ENCODE assay signal across 9 cellular contexts in genomic region chr4:15809058-15809457, GRCh38. TPM values are rescaled to one million over a fixed set of nuclear protein-coding genes. Genes with fewer than 3 reads are reported as not detected.
DNase-seq lines count a peak whose midpoint lies in the region; ATAC-seq and TF ChIP-seq lines count a peak whose summit lies in the region.
"Had no signal": no experiment of that assay in that cellular context is flagged by ENCODE, and none has a peak within 500 bp of the region (broad histone marks: within the 10 kb centered on the region; RNA-seq: fewer than 3 reads in every experiment).

No MANE protein-coding gene starts in this region.

- H3K4me3 ChIP-seq in PC-9: no peak overlapping the region
- peak overlapping the region in 2 of 3 donors; percentile 1 to 33 for H3K4me3 ChIP-seq in skeletal muscle tissue (ENCODE audit: low read length in 3 of 3)

- peak overlapping the region; percentile 18 for H3K27ac Mint-ChIP-seq in activated CD4-positive, alpha-beta T cell treated with anti-CD3 and anti-CD28 coated beads for 36 hours

- no peak overlapping the region for H3K27ac ChIP-seq in PC-9
- H3K27ac ChIP-seq in skeletal muscle tissue (ENCODE audit: low read depth, low read length): peak overlapping the region; percentile 4

- H3K27me3 ChIP-seq in PC-9 (ENCODE audit: insufficient read depth, low read depth) (no peaks in the 10 kb centered on the region), skeletal muscle tissue (ENCODE audit: control insufficient read depth in 3 of 3, insufficient read depth in 3 of 3, low read length in 3 of 3) (no peaks in the 10 kb centered on the region)

- H3K9me3 Mint-ChIP-seq in activated CD4-positive, alpha-beta T cell treated with anti-CD3 and anti-CD28 coated beads for 36 hours (ENCODE audit: low read depth): no peaks in the 10 kb centered on the region

- H3K4me2 ChIP-seq in PC-9: no peak overlapping the region

- no peaks in the 10 kb centered on the region for H3K9me2 ChIP-seq in PC-9 (ENCODE audit: insufficient read depth)

- no peaks in the 10 kb centered on the region for H3K27me3 Mint-ChIP-seq in activated CD4-positive, alpha-beta T cell treated with anti-CD3 and anti-CD28 coated beads for 36 hours

- no TSS peak for BruUV-seq in PC-9 (replicated peaks; lab: Mats Ljungman, UMichigan)

- H3K4me1 ChIP-seq in PC-9 (replicated peaks; ENCODE audit: insufficient read depth) (peaks cover 10% of the 10 kb centered on the region; the same call in 1 of the 2 replicates), skeletal muscle tissue (ENCODE audit: control insufficient read depth in 3 of 3, insufficient read depth in 3 of 3, low read length in 3 of 3) (peaks cover 5 to 16% (median 12%) of the 10 kb centered on the region in 3 donors)

- no peak for DNase-seq in activated CD4-positive, alpha-beta T cell treated with anti-CD3 and anti-CD28 coated beads for 36 hours
- no peak for DNase-seq in activated CD4-positive, alpha-beta T cell treated with anti-CD3 and anti-CD28 coated beads for 4 hours
- DNase-seq in PC-9: no peak
- DNase-seq in COLO829 (ENCODE audit: low spot score): no peak
- DNase-seq in NCI-H1436 treated with DMSO at 0.1 percent for 48 hours (lab: John Stamatoyannopoulos, UW): no peak
- DNase-seq in pons (ENCODE audit: low spot score): no peak
- DNase-seq: NCI-H187 treated with DMSO at 0.1 percent for 48 hours had no signal

- H3K9ac ChIP-seq in skeletal muscle tissue (ENCODE audit: low read depth in 1 of 3, low read length in 3 of 3): no peak overlapping the region

- CTCF ChIA-PET in activated CD4-positive, alpha-beta T cell treated with anti-CD3 and anti-CD28 coated beads for 36 hours (lab: Charles Lee): interaction anchor here (0.5 to 6.7 kb wide), 7 partner anchors 10 to 397 kb away, joined by 3 to 82 read pairs (median 5); no protein-coding TSS in a partner anchor
- CTCF ChIA-PET in PC-9 (lab: Charles Lee): no interaction called here

- no peak overlapping the region for H3K4me3 Mint-ChIP-seq in activated CD4-positive, alpha-beta T cell treated with anti-CD3 and anti-CD28 coated beads for 36 hours

- H4K20me1 ChIP-seq in PC-9 (ENCODE audit: insufficient read depth): no peaks in the 10 kb centered on the region

- POLR2A ChIA-PET in activated CD4-positive, alpha-beta T cell treated with anti-CD3 and anti-CD28 coated beads for 36 hours (lab: Charles Lee): interaction anchor here (0.6 kb wide), 1 partner anchor 128 kb away, joined by 8 read pairs; no protein-coding TSS in a partner anchor
- POLR2A ChIA-PET in PC-9 (lab: Charles Lee; ENCODE audit: unreplicated experiment): no interaction called here

- peak; percentile 52 for ATAC-seq in activated CD4-positive, alpha-beta T cell treated with anti-CD3 and anti-CD28 coated beads for 36 hours
- ATAC-seq in HG02938 (IDR thresholded peaks at IDR 0.05; ENCODE audit: unreplicated experiment): peak; percentile 79

- H3F3A ChIP-seq in PC-9 (ENCODE audit: insufficient read depth, low read depth): peaks cover 4% of the 10 kb centered on the region; the same call in 1 of the 2 replicates

- no peak for TF ChIP-seq CTCF in PC-9 (conservative IDR thresholded peaks at IDR 0.05)

- intact Hi-C loops in activated CD4-positive, alpha-beta T cell treated with anti-CD3 and anti-CD28 coated beads for 36 hours (cut with DNase I, micrococcal nuclease): loop anchor here (5.0 kb wide), 4 partner anchors 73 to 458 kb away; no protein-coding TSS in a partner anchor
- intact Hi-C loops in PC-9 (cut with micrococcal nuclease; ENCODE audit: unreplicated experiment): loop anchor here (5.0 to 10.0 kb wide), 2 partner anchors 213 to 636 kb away; no protein-coding TSS in a partner anchor

- peaks cover 34% of the 10 kb centered on the region for H3K4me1 Mint-ChIP-seq in activated CD4-positive, alpha-beta T cell treated with anti-CD3 and anti-CD28 coated beads for 36 hours

- no peaks in the 10 kb centered on the region for H3K79me2 ChIP-seq in PC-9 (ENCODE audit: low read depth)

- 0 out of 2 replicates have a peak overlapping the region, but pooled peaks have one; percentile 43 for H2AFZ ChIP-seq in PC-9

- H3K36me3 ChIP-seq in PC-9 (ENCODE audit: low read depth) (no peaks in the 10 kb centered on the region), skeletal muscle tissue (ENCODE audit: control insufficient read depth in 3 of 3, insufficient read depth in 3 of 3, low read length in 3 of 3) (no peaks in the 10 kb centered on the region)

- H3K9me3 ChIP-seq in PC-9 (ENCODE audit: insufficient read depth, low read depth) (no peaks in the 10 kb centered on the region), skeletal muscle tissue (ENCODE audit: control insufficient read depth in 3 of 3, low read length in 3 of 3) (no peaks in the 10 kb centered on the region)

- no peaks in the 10 kb centered on the region for H3K36me3 Mint-ChIP-seq in activated CD4-positive, alpha-beta T cell treated with anti-CD3 and anti-CD28 coated beads for 36 hours (ENCODE audit: low read depth)

RNA-seq across cellular contexts. Expression of gene CD38, which starts 30.9 kb away (rescaled TPM):
- 10 to 100 TPM; 15.0 to 17.3 TPM for total RNA-seq in activated CD4-positive, alpha-beta T cell treated with anti-CD3 and anti-CD28 coated beads for 36 hours
- total RNA-seq in PC-9 (2021) (0.90 and 1.3 TPM in 2 replicates), skeletal muscle tissue (1.0 TPM)
